ENCODE assay signal across 11 cellular contexts in genomic region chr5:130740047-130740569, GRCh38.
"Had no signal": no experiment of that assay in that cellular context is flagged by ENCODE, and none has a peak within 500 bp of the region (broad histone marks: within the 10 kb centered on the region; RNA-seq: fewer than 3 reads in every experiment).

No MANE protein-coding gene starts in this region.

- H3K4me3 ChIP-seq: GM23248, GM23338, HAP-1 had no signal

- H3K9me3 ChIP-seq: HAP-1 had no signal

- H3K4me3 Mint-ChIP-seq: GM23338, H9, HFFc6 had no signal

- H3K4me1 Mint-ChIP-seq: GM23338, H9 had no signal

- ATAC-seq: GM23338, HCT116 had no signal

- H3K4me1 ChIP-seq: HAP-1 had no signal

- H3K27ac ChIP-seq: GM23248 had no signal

- H3K27ac Mint-ChIP-seq: GM23338, H9, HFFc6 had no signal

- FAIRE-seq: H1, H54 had no signal

- DNase-seq: GM23248, GOT3, H7, H9, HCEC 1CT, HFFc6 had no signal

- H3K4me2 ChIP-seq: GM23338 had no signal
